ENCODE assay signal across 8 cellular contexts in the genomic region with DNA sequence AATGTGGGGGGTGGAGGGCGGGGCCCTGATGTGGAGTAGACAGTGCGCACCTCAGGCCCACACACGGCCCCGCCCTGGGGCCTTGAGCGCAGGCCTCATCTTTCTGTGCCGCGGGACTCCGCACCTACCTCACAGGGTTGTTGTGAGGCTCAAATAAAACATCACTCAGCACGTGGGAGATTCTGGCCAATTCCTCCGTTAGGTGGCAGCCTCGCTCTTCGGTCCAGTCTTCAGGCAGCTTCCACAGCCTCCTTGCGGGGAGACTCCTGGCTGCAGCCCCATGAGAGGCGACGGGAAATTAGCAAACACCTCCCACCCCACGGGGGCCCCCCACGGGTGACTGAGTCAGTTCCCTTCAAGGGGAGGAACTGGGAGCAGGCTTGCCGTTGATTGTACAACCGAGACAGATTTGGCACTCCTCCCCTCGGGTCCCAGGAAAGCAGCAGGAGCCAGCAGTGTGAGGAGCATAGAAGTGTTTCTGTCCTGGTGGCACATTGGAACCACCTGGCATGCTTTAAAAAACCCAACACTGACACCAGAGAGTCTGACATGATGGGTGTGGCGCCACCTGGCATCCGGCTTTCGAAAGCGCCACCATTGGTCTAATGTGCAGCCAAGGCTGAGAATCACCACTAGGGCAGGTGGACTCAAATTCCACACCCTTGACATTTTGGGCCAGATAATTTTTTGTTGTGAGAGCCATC. TPM values are rescaled to one million over a fixed set of nuclear protein-coding genes. Genes with fewer than 3 reads are reported as not detected.
A peak's percentile ranks its signal among the peaks of the same experiment; 100 is the strongest.
DNase-seq lines count a peak whose midpoint lies in the region; TF ChIP-seq lines count a peak whose summit lies in the region.

No MANE protein-coding gene starts in this region.

- H3K4me3 ChIP-seq in liver (ENCODE audit: low read depth in 1 of 3, low read length in 3 of 3), result no peak overlapping the region

- 63% methylated on average over 24 of the region's 24 CpGs for WGBS in liver

- CTCF ChIA-PET in HEK293T (lab: Yijun Ruan, JAX), result no interaction called here

- H3K9ac ChIP-seq in liver (ENCODE audit: low read depth in 1 of 2, low read length in 2 of 2), result no peak overlapping the region

- POLR2A ChIA-PET in HEK293T (lab: Yijun Ruan, JAX), result no interaction called here

- H3K36me3 ChIP-seq in liver (ENCODE audit: control insufficient read depth in 4 of 4, insufficient read depth in 3 of 4, low read depth in 1 of 4, low read length in 3 of 4), result no peaks in the 10 kb centered on the region

- no peaks in the 10 kb centered on the region for H3K4me1 ChIP-seq in liver (ENCODE audit: control insufficient read depth in 4 of 4, insufficient read depth in 4 of 4, low read length in 3 of 4)

- TF ChIP-seq RAD21 in liver (IDR thresholded peaks at IDR 0.05), result peak in 1 of 2 donors; percentile 45

- peak; percentile 12 for DNase-seq in activated naive CD4-positive, alpha-beta T cell treated with Interleukin-2 at 50 U/mL for 16 hours
- DNase-seq in activated naive CD4-positive, alpha-beta T cell (lab: John Stamatoyannopoulos, UW), result no peak
- DNase-seq in NCI-H510A (lab: John Stamatoyannopoulos, UW) (peak; percentile 9), caudate nucleus (lab: John Stamatoyannopoulos, UW) (peak in 44 of 61 donors; percentile 9 to 78 (median 44)), HEK293T (ENCODE audit: extremely low spot score) (no peak), NCI-H1048 (lab: John Stamatoyannopoulos, UW) (no peak), mesenteric fat pad (ENCODE audit: low spot score) (no peak)

- peak; percentile 3 for TF ChIP-seq CTCF in liver (IDR thresholded peaks at IDR 0.05; ENCODE audit: low read depth, low read length, missing input control)

- no peak overlapping the region for H3K27ac ChIP-seq in caudate nucleus (ENCODE audit: low read depth, low read length)
- H3K27ac ChIP-seq in liver (ENCODE audit: low read depth in 1 of 2, low read length in 2 of 2), result no peak overlapping the region

- no peaks in the 10 kb centered on the region for H3K27me3 ChIP-seq in liver (ENCODE audit: control insufficient read depth in 4 of 4, insufficient read depth in 4 of 4, low read length in 3 of 4)

- no peaks in the 10 kb centered on the region for H3K9me3 ChIP-seq in liver (ENCODE audit: control insufficient read depth in 4 of 4, low read length in 3 of 4)

TF ChIP-seq in liver, 16 proteins besides CTCF, POLR2A, EP300 and RAD21 (continues in another document):
- no peak for TF ChIP-seq HNF4A (conservative IDR thresholded peaks at IDR 0.05)
- no peak for TF ChIP-seq JUND (IDR thresholded peaks at IDR 0.05)
- no peak for TF ChIP-seq FOXA2 (IDR thresholded peaks at IDR 0.05)
- TF ChIP-seq, protein P1, sequence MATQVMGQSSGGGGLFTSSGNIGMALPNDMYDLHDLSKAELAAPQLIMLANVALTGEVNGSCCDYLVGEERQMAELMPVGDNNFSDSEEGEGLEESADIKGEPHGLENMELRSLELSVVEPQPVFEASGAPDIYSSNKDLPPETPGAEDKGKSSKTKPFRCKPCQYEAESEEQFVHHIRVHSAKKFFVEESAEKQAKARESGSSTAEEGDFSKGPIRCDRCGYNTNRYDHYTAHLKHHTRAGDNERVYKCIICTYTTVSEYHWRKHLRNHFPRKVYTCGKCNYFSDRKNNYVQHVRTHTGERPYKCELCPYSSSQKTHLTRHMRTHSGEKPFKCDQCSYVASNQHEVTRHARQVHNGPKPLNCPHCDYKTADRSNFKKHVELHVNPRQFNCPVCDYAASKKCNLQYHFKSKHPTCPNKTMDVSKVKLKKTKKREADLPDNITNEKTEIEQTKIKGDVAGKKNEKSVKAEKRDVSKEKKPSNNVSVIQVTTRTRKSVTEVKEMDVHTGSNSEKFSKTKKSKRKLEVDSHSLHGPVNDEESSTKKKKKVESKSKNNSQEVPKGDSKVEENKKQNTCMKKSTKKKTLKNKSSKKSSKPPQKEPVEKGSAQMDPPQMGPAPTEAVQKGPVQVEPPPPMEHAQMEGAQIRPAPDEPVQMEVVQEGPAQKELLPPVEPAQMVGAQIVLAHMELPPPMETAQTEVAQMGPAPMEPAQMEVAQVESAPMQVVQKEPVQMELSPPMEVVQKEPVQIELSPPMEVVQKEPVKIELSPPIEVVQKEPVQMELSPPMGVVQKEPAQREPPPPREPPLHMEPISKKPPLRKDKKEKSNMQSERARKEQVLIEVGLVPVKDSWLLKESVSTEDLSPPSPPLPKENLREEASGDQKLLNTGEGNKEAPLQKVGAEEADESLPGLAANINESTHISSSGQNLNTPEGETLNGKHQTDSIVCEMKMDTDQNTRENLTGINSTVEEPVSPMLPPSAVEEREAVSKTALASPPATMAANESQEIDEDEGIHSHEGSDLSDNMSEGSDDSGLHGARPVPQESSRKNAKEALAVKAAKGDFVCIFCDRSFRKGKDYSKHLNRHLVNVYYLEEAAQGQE (IDR thresholded peaks at IDR 0.05), result no peak
- no peak for TF ChIP-seq YY1 (IDR thresholded peaks at IDR 0.05)
- TF ChIP-seq SP1 (IDR thresholded peaks at IDR 0.05), result no peak
- TF ChIP-seq, protein P2, sequence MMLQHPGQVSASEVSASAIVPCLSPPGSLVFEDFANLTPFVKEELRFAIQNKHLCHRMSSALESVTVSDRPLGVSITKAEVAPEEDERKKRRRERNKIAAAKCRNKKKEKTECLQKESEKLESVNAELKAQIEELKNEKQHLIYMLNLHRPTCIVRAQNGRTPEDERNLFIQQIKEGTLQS (IDR thresholded peaks at IDR 0.05), result no peak
- TF ChIP-seq FOXA1 (IDR thresholded peaks at IDR 0.05), result no peak
- no peak for TF ChIP-seq RXRA (IDR thresholded peaks at IDR 0.05)
- TF ChIP-seq GABPA (IDR thresholded peaks at IDR 0.05 in 1 of 2, conservative IDR thresholded peaks at IDR 0.05 in 1 of 2), result no peak
- no peak for TF ChIP-seq TAF1 (conservative IDR thresholded peaks at IDR 0.05)
- no peak for TF ChIP-seq EGR1 (IDR thresholded peaks at IDR 0.05; ENCODE audit: low read depth in 2 of 2)
- no peak for TF ChIP-seq NR2F2 (IDR thresholded peaks at IDR 0.05)

TF ChIP-seq in HEK293T, 16 proteins besides CTCF, POLR2A, EP300 and RAD21:
- no peak for TF ChIP-seq FOXA1 (IDR thresholded peaks at IDR 0.05)
- no peak for TF ChIP-seq LEF1 (IDR thresholded peaks at IDR 0.05; ENCODE audit: borderline replicate concordance)
- TF ChIP-seq, protein P3, sequence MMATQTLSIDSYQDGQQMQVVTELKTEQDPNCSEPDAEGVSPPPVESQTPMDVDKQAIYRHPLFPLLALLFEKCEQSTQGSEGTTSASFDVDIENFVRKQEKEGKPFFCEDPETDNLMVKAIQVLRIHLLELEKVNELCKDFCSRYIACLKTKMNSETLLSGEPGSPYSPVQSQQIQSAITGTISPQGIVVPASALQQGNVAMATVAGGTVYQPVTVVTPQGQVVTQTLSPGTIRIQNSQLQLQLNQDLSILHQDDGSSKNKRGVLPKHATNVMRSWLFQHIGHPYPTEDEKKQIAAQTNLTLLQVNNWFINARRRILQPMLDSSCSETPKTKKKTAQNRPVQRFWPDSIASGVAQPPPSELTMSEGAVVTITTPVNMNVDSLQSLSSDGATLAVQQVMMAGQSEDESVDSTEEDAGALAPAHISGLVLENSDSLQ (IDR thresholded peaks at IDR 0.05), result no peak
- no peak for TF ChIP-seq ARNT (IDR thresholded peaks at IDR 0.05)
- TF ChIP-seq CTBP1 (IDR thresholded peaks at IDR 0.05; ENCODE audit: borderline replicate concordance), result no peak
- no peak for TF ChIP-seq FOXK2 (IDR thresholded peaks at IDR 0.05)
- TF ChIP-seq ELF4 (IDR thresholded peaks at IDR 0.05), result no peak
- no peak for TF ChIP-seq TARDBP (IDR thresholded peaks at IDR 0.05)
- no peak for TF ChIP-seq SUZ12 (IDR thresholded peaks at IDR 0.05)
- TF ChIP-seq FOXM1 (IDR thresholded peaks at IDR 0.05; ENCODE audit: borderline replicate concordance), result no peak
- no peak for TF ChIP-seq NFRKB (IDR thresholded peaks at IDR 0.05)
- no peak for TF ChIP-seq L3MBTL2 (conservative IDR thresholded peaks at IDR 0.05)
- no peak for TF ChIP-seq HDGF (IDR thresholded peaks at IDR 0.05; ENCODE audit: borderline replicate concordance)
- TF ChIP-seq SP1 (IDR thresholded peaks at IDR 0.05), result no peak
- TF ChIP-seq BHLHE40 (IDR thresholded peaks at IDR 0.05; ENCODE audit: borderline replicate concordance), result no peak
- TF ChIP-seq ZNF384 (IDR thresholded peaks at IDR 0.05), result no peak

RNA-seq across cellular contexts. Expression of a gene that starts 7.6 kb away (rescaled TPM):
- total RNA-seq in liver (1 to 10 TPM; 4.7 to 5.9 TPM), mesenteric fat pad (4.1 TPM)
- 1 to 10 TPM; 3.2 to 5.7 TPM for polyA plus RNA-seq in liver

RNA-seq across cellular contexts. Expression of a gene that starts 17.3 kb away (rescaled TPM):
- 1 to 10 TPM; 5.8 to 8.0 TPM for total RNA-seq in liver
- 1 to 10 TPM; 4.2 to 7.2 TPM for polyA plus RNA-seq in liver
- total RNA-seq in mesenteric fat pad, result 16.3 TPM

Comparison
In these comparisons a context has a peak if more than half of its experiments do, and no peak if none do; other contexts are left out.
1. DNase-seq: peak in activated naive CD4-positive, alpha-beta T cell treated with Interleukin-2 at 50 U/mL for 16 hours (single experiment), NCI-H510A (single experiment) and caudate nucleus (44 of 61); none in activated naive CD4-positive, alpha-beta T cell (0 of 4), HEK293T (single experiment), NCI-H1048 (single experiment) and mesenteric fat pad (single experiment).